Comparison of ENCODE assay signal across 19 cellular contexts in genomic region chr17:69597898-69598692, GRCh38.
A peak's percentile ranks its signal among the peaks of the same experiment; 100 is the strongest.
DNase-seq lines count a peak whose midpoint lies in the region; ATAC-seq and TF ChIP-seq lines count a peak whose summit lies in the region.
"Had no signal": no experiment of that assay in that cellular context is flagged by ENCODE, and none has a peak within 500 bp of the region (broad histone marks: within the 10 kb centered on the region; RNA-seq: fewer than 3 reads in every experiment).

No MANE protein-coding gene starts in this region.

- no peak overlapping the region for H3K9ac ChIP-seq in PC-3 (ENCODE audit: low read length)
- no peak overlapping the region for H3K9ac ChIP-seq in parathyroid adenoma

- H3K4me1 ChIP-seq in PC-3 (ENCODE audit: insufficient read depth, low read length), result peaks cover 12% of the 10 kb centered on the region
- H3K4me1 ChIP-seq in parathyroid adenoma, result peaks cover 11% of the 10 kb centered on the region
- peaks cover 31% of the 10 kb centered on the region for H3K4me1 ChIP-seq in OCI-LY7 (ENCODE audit: insufficient read depth, low read length, poor library complexity, severe bottlenecking)

- H4K20me1 ChIP-seq in PC-3 (ENCODE audit: low read length), result no peaks in the 10 kb centered on the region
- H4K20me1 ChIP-seq in OCI-LY7 (ENCODE audit: insufficient read depth, low read length), result no peaks in the 10 kb centered on the region

- CTCF ChIA-PET in PC-3 (lab: Charles Lee), result interaction anchor here (0.6 kb wide), 2 partner anchors 29 to 497 kb away, joined by 5 to 12 read pairs; no protein-coding TSS in a partner anchor
- CTCF ChIA-PET in OCI-LY7 (lab: Charles Lee; ENCODE audit: unreplicated experiment), result interaction anchor here (1.4 kb wide), 1 partner anchor 11 kb away, joined by 6 read pairs; no protein-coding TSS in a partner anchor

- H3K9me2 ChIP-seq in PC-3 (replicated peaks; ENCODE audit: low read length) (no peaks in the 10 kb centered on the region), OCI-LY7 (ENCODE audit: insufficient read depth, low read length) (no peaks in the 10 kb centered on the region)

- H2AFZ ChIP-seq in PC-3 (ENCODE audit: low read length), result peak overlapping the region; percentile 6; the same call in 1 of the 2 replicates
- H2AFZ ChIP-seq in parathyroid adenoma, result peak overlapping the region; percentile 0
- no peak overlapping the region for H2AFZ ChIP-seq in OCI-LY7 (ENCODE audit: low read length)

- ATAC-seq in PC-3 (peak; percentile 97), esophagus mucosa (peak; percentile 90), GM19023 (IDR thresholded peaks at IDR 0.05; ENCODE audit: unreplicated experiment) (no peak)
- ATAC-seq: activated T-helper 17 cell treated with anti-CD3 and anti-CD28 coated beads, Interleukin-2, amount 50 U/mL, for 72 hours; CD8-positive, alpha-beta T cell had no signal

- no TSS peak for BruUV-seq in PC-3 (replicated peaks; lab: Mats Ljungman, UMichigan)
- no TSS peak for BruUV-seq in OCI-LY7 (replicated peaks; lab: Mats Ljungman, UMichigan)

- TF ChIP-seq CTCF in PC-3 (conservative IDR thresholded peaks at IDR 0.05; ENCODE audit: low read depth, low read length) (no peak), parathyroid adenoma (IDR thresholded peaks at IDR 0.05) (no peak), OCI-LY7 (conservative IDR thresholded peaks at IDR 0.05; ENCODE audit: low read length) (no peak)

- no peak overlapping the region for H3K4me3 ChIP-seq in PC-3 (ENCODE audit: low read length)
- no peak overlapping the region for H3K4me3 ChIP-seq in parathyroid adenoma (ENCODE audit: low read depth, low read length)
- no peak overlapping the region for H3K4me3 ChIP-seq in OCI-LY7 (ENCODE audit: low read depth, low read length, poor library complexity, severe bottlenecking)
- H3K4me3 ChIP-seq: smooth muscle cell had no signal

- H3K4me2 ChIP-seq in PC-3 (ENCODE audit: low read length) (peak overlapping the region; percentile 30), parathyroid adenoma (ENCODE audit: low read length) (no peak overlapping the region), OCI-LY7 (ENCODE audit: low read length) (no peak overlapping the region)
- H3K4me2 ChIP-seq: smooth muscle cell had no signal

- H3K27ac ChIP-seq in PC-3 (ENCODE audit: low read length) (peak overlapping the region; percentile 16; the same call in 1 of the 2 replicates), parathyroid adenoma (no peak overlapping the region), OCI-LY7 (ENCODE audit: low read depth, low read length, poor library complexity, severe bottlenecking) (no peak overlapping the region)

- intact Hi-C loops in PC-3 (cut with micrococcal nuclease) (no loop called here), OCI-LY7 (cut with micrococcal nuclease; ENCODE audit: unreplicated experiment) (no loop called here)

- DNase-seq in GM04504 (ENCODE audit: low read depth), result peak; percentile 17
- DNase-seq in PC-3, result peak; percentile 82
- DNase-seq in OCI-LY7 (ENCODE audit: low spot score), result no peak
- DNase-seq in DMS153 (lab: John Stamatoyannopoulos, UW), result no peak
- DNase-seq in NCI-H1092 treated with DMSO at 0.1 percent for 48 hours (lab: John Stamatoyannopoulos, UW), result no peak
- DNase-seq: activated CD4-positive, alpha-beta memory T cell treated with anti-CD3 and anti-CD28 coated beads for 36 hours; aorta; CD8-positive, alpha-beta T cell; effector CD8-positive, alpha-beta T cell; head of caudate nucleus; KG1; NCI-H1930; NCI-H748 treated with DMSO at 0.1 percent for 48 hours; SHP77 had no signal

- H3K36me3 ChIP-seq in PC-3 (ENCODE audit: low read depth, low read length) (no peaks in the 10 kb centered on the region), parathyroid adenoma (ENCODE audit: control insufficient read depth, insufficient read depth, low read length) (no peaks in the 10 kb centered on the region), OCI-LY7 (ENCODE audit: insufficient read depth, low read length) (no peaks in the 10 kb centered on the region)

- POLR2A ChIA-PET in PC-3 (lab: Charles Lee; ENCODE audit: unreplicated experiment) (interaction anchor here (0.6 kb wide), 1 partner anchor 852 kb away, joined by 3 read pairs; no protein-coding TSS in a partner anchor), OCI-LY7 (lab: Charles Lee) (interaction anchor here (0.7 to 1.8 kb wide), 6 partner anchors 9 to 23 kb away, joined by 4 to 13 read pairs (median 6); no protein-coding TSS in a partner anchor)

- H3K79me2 ChIP-seq in PC-3 (ENCODE audit: low read length) (no peaks in the 10 kb centered on the region), parathyroid adenoma (no peaks in the 10 kb centered on the region), OCI-LY7 (ENCODE audit: insufficient read depth, low read depth, low read length) (no peaks in the 10 kb centered on the region)

- H3K27me3 ChIP-seq in PC-3 (ENCODE audit: low read length), result no peaks in the 10 kb centered on the region
- no peaks in the 10 kb centered on the region for H3K27me3 ChIP-seq in parathyroid adenoma (ENCODE audit: control insufficient read depth, insufficient read depth, low read length)

- H3F3A ChIP-seq in PC-3 (ENCODE audit: low read length, unreplicated experiment), result no peaks in the 10 kb centered on the region

- no peaks in the 10 kb centered on the region for H3K9me3 ChIP-seq in PC-3 (ENCODE audit: low read length)
- H3K9me3 ChIP-seq in parathyroid adenoma (ENCODE audit: control insufficient read depth, low read length), result no peaks in the 10 kb centered on the region
- no peaks in the 10 kb centered on the region for H3K9me3 ChIP-seq in OCI-LY7 (ENCODE audit: low read length)

Comparison
In these comparisons a context has a peak if more than half of its experiments do, and no peak if none do; other contexts are left out.
1. DNase-seq: peak in GM04504 (single experiment) and PC-3 (single experiment); none in OCI-LY7 (single experiment), DMS153 (single experiment) and NCI-H1092 treated with DMSO at 0.1 percent for 48 hours (single experiment).